9 cellular contexts compared by ENCODE assay signal in genomic region chr9:131609116-131609830, GRCh38.
DNase-seq lines count a peak whose midpoint lies in the region; ATAC-seq and TF ChIP-seq lines count a peak whose summit lies in the region.
"Had no signal": no experiment of that assay in that cellular context is flagged by ENCODE, and none has a peak within 500 bp of the region (broad histone marks: within the 10 kb centered on the region; RNA-seq: fewer than 3 reads in every experiment).

No MANE protein-coding gene starts in this region.

- peak overlapping the region; percentile 11 for H3K9ac ChIP-seq in trophoblast cell (ENCODE audit: low read length)

- H3K14ac ChIP-seq in trophoblast cell (ENCODE audit: low read length), result peak overlapping the region; percentile 7

- H4K91ac ChIP-seq in trophoblast cell (ENCODE audit: low read depth, low read length), result peak overlapping the region; percentile 47

- no peak overlapping the region for H4K8ac ChIP-seq in trophoblast cell (ENCODE audit: low read depth, low read length)

- peak overlapping the region; percentile 54 for H2BK120ac ChIP-seq in trophoblast cell (ENCODE audit: insufficient read depth, low read length, poor library complexity)

- peaks cover 18 to 22% of the 10 kb centered on the region in 2 experiments for H3K4me1 ChIP-seq in trophoblast cell (ENCODE audit: control insufficient read depth in 1 of 2, insufficient read depth in 2 of 2, low read length in 2 of 2)

- no peaks in the 10 kb centered on the region for H3K79me2 ChIP-seq in trophoblast cell (ENCODE audit: control insufficient read depth, insufficient read depth, low read length, poor library complexity)

- peak overlapping the region; percentile 53 for H2BK5ac ChIP-seq in trophoblast cell (ENCODE audit: low read depth, low read length, poor library complexity)

- H3K23ac ChIP-seq in trophoblast cell (ENCODE audit: low read length), result no peak overlapping the region

- peaks cover 40 to 49% of the 10 kb centered on the region in 2 experiments for H3K36me3 ChIP-seq in trophoblast cell (ENCODE audit: control insufficient read depth in 1 of 2, insufficient read depth in 2 of 2, low read length in 2 of 2)

- DNase-seq in EH (ENCODE audit: low read depth), result peak; percentile 84
- peak; percentile 65 to 86 for DNase-seq in foreskin fibroblast
- no peak for DNase-seq in trophoblast cell
- DNase-seq in stimulated activated CD4-positive, alpha-beta T cell treated with anti-CD3 and anti-CD28 coated beads, Interleukin-15, amount 100 ng/mL, for 24 hours, result no peak
- DNase-seq in stimulated activated CD8-positive, alpha-beta memory T cell treated with anti-CD3 and anti-CD28 coated beads, Interleukin-4, amount 100 ng/mL, for 48 hours, result no peak
- no peak for DNase-seq in NCI-H526 treated with DMSO at 0.1 percent for 48 hours (lab: John Stamatoyannopoulos, UW)
- DNase-seq: NCI-H1092 treated with DMSO at 0.1 percent for 48 hours had no signal

- no peaks in the 10 kb centered on the region for H3K27me3 ChIP-seq in trophoblast cell (ENCODE audit: insufficient read depth, low read length)

- H3K27ac ChIP-seq in VCaP (peak overlapping the region; percentile 81), trophoblast cell (ENCODE audit: low read depth, low read length) (peak overlapping the region; percentile 78)

- no peak overlapping the region for H2AFZ ChIP-seq in trophoblast cell (ENCODE audit: insufficient read depth, low read length, poor library complexity)

- H4K12ac ChIP-seq in trophoblast cell (ENCODE audit: low read depth, low read length), result no peak overlapping the region

- no CpG with 5 or more reads among the region's 14 CpGs for WGBS in trophoblast cell (ENCODE audit: extremely low coverage, insufficient coverage, insufficient read length)

- H2BK12ac ChIP-seq in trophoblast cell (ENCODE audit: low read length), result peak overlapping the region; percentile 9

- TF ChIP-seq CTCF in VCaP (conservative IDR thresholded peaks at IDR 0.05), result no peak
- no peak for TF ChIP-seq CTCF in foreskin fibroblast (IDR thresholded peaks at IDR 0.05; ENCODE audit: low read depth, low read length)

- H3K4me3 ChIP-seq in foreskin fibroblast (ENCODE audit: low read depth in 1 of 2, low read length in 2 of 2), result peak overlapping the region; percentile 2 to 22
- no peak overlapping the region for H3K4me3 ChIP-seq in trophoblast cell (ENCODE audit: low read depth, low read length)

- H3K79me1 ChIP-seq in trophoblast cell (ENCODE audit: low read length), result peaks cover 19% of the 10 kb centered on the region

- H3K9me3 ChIP-seq in trophoblast cell (ENCODE audit: insufficient read depth, low read depth, low read length), result no peaks in the 10 kb centered on the region

- H3K4me2 ChIP-seq in trophoblast cell (ENCODE audit: low read length), result peak overlapping the region; percentile 49

- H2AK5ac ChIP-seq in trophoblast cell (ENCODE audit: low read length), result no peak overlapping the region

- H3K18ac ChIP-seq in trophoblast cell (ENCODE audit: low read length), result peak overlapping the region; percentile 13

- no peak for TF ChIP-seq POLR2A in GM18505 (IDR thresholded peaks at IDR 0.05; ENCODE audit: borderline replicate concordance, extremely low read depth, insufficient read depth, insufficient read length)

- no peak for ATAC-seq in GM18505 (IDR thresholded peaks at IDR 0.05; ENCODE audit: unreplicated experiment)

- H3K4ac ChIP-seq in trophoblast cell (ENCODE audit: low read depth, low read length), result no peak overlapping the region

Comparison
In these comparisons a context has a peak if more than half of its experiments do, and no peak if none do; other contexts are left out.
1. DNase-seq: peak in EH (single experiment) and foreskin fibroblast (2 of 2); none in trophoblast cell (0 of 2), stimulated activated CD4-positive, alpha-beta T cell treated with anti-CD3 and anti-CD28 coated beads, Interleukin-15, amount 100 ng/mL, for 24 hours (single experiment), stimulated activated CD8-positive, alpha-beta memory T cell treated with anti-CD3 and anti-CD28 coated beads, Interleukin-4, amount 100 ng/mL, for 48 hours (single experiment) and NCI-H526 treated with DMSO at 0.1 percent for 48 hours (single experiment).